ENCODE assay signal across 10 cellular contexts in the genomic region with DNA sequence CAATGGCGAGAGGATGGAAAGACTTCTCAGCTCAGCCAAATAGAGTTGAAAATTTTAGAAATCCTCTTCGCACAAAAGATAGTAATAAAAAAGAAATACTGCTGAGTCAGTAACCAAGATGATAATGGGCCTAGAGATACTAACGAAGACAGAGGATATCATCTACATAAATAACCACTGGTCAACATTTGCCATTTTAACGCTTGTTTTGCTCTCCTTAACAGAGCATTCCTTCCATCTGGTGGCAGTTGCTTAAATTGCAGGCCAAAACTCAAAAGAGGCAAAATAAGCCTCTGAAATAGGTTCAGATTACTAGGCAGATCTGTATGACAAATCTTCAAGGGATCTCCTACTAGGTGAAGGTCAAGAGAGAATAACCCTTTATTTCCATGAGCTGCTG. TPM values are rescaled to one million over a fixed set of nuclear protein-coding genes. Genes with fewer than 3 reads are reported as not detected.
DNase-seq lines count a peak whose midpoint lies in the region; TF ChIP-seq lines count a peak whose summit lies in the region.
"Had no signal": no experiment of that assay in that cellular context is flagged by ENCODE, and none has a peak within 500 bp of the region (broad histone marks: within the 10 kb centered on the region; RNA-seq: fewer than 3 reads in every experiment).

No MANE protein-coding gene starts in this region.

- no peak for TF ChIP-seq EP300 in esophagus muscularis mucosa (IDR thresholded peaks at IDR 0.05)

- H2AK5ac ChIP-seq in trophoblast cell (ENCODE audit: low read length), result no peak overlapping the region

- WGBS in trophoblast cell (ENCODE audit: extremely low coverage, insufficient coverage, insufficient read length), result no CpG with 5 or more reads among the region's 4 CpGs
- 66% methylated on average over 4 of the region's 4 CpGs for WGBS in prostate gland
- WGBS in esophagus muscularis mucosa, result 67% methylated on average over 4 of the region's 4 CpGs

- H3K4me3 ChIP-seq in Loucy (ENCODE audit: low read length, poor library complexity, severe bottlenecking) (no peak overlapping the region), choroid plexus epithelial cell (ENCODE audit: low read depth, low read length) (no peak overlapping the region), trophoblast cell (ENCODE audit: low read depth, low read length) (no peak overlapping the region), prostate gland (no peak overlapping the region), esophagus muscularis mucosa (no peak overlapping the region)

- no peak overlapping the region for H3K18ac ChIP-seq in trophoblast cell (ENCODE audit: low read length)

- H3K27ac ChIP-seq in trophoblast cell (ENCODE audit: low read depth, low read length), result no peak overlapping the region
- H3K27ac ChIP-seq in prostate gland, result no peak overlapping the region
- no peak overlapping the region for H3K27ac ChIP-seq in esophagus muscularis mucosa (replicated peaks in 1 of 4)

- H3K14ac ChIP-seq in trophoblast cell (ENCODE audit: low read length), result no peak overlapping the region

- TF ChIP-seq POLR2A in prostate gland (IDR thresholded peaks at IDR 0.05) (no peak), esophagus muscularis mucosa (IDR thresholded peaks at IDR 0.05; ENCODE audit: low read depth) (no peak)

- H2AFZ ChIP-seq in Loucy (ENCODE audit: low read length), result no peak overlapping the region
- no peak overlapping the region for H2AFZ ChIP-seq in trophoblast cell (ENCODE audit: insufficient read depth, low read length, poor library complexity)

- H3K9me2 ChIP-seq in Loucy (replicated peaks; ENCODE audit: low read depth, low read length), result no peaks in the 10 kb centered on the region

- no peak overlapping the region for H2BK5ac ChIP-seq in trophoblast cell (ENCODE audit: low read depth, low read length, poor library complexity)

- no peaks in the 10 kb centered on the region for H4K20me1 ChIP-seq in Loucy (ENCODE audit: insufficient read depth, low read length, poor library complexity, severe bottlenecking)

- H4K8ac ChIP-seq in trophoblast cell (ENCODE audit: low read depth, low read length), result no peak overlapping the region

- H2BK12ac ChIP-seq in trophoblast cell (ENCODE audit: low read length), result no peak overlapping the region

- DNase-seq in DMS53 (lab: John Stamatoyannopoulos, UW), result peak; percentile 67
- no peak for DNase-seq in DMS53 treated with DMSO at 0.1 percent for 48 hours (lab: John Stamatoyannopoulos, UW; ENCODE audit: unreplicated experiment)
- peak; percentile 60 for DNase-seq in choroid plexus epithelial cell (ENCODE audit: low read depth)
- DNase-seq in trophoblast cell, result peak; percentile 3 to 48
- no peak for DNase-seq in prostate gland (ENCODE audit: low spot score)
- DNase-seq in MV-4-11 (lab: John Stamatoyannopoulos, UW), result no peak
- no peak for DNase-seq in esophagus muscularis mucosa (ENCODE audit: extremely low spot score)
- DNase-seq: activated B cell treated with CpG ODN at 0.5 μM for 24 hours, hypothalamus had no signal

- H4K91ac ChIP-seq in trophoblast cell (ENCODE audit: low read depth, low read length), result no peak overlapping the region

- intact Hi-C loops in prostate gland (cut with DNase I) (no loop called here), esophagus muscularis mucosa (cut with DNase I) (no loop called here)

- H3K27me3 ChIP-seq in Loucy (ENCODE audit: insufficient read depth, low read length, poor library complexity, severe bottlenecking) (no peaks in the 10 kb centered on the region), trophoblast cell (ENCODE audit: insufficient read depth, low read length) (no peaks in the 10 kb centered on the region), prostate gland (replicated peaks; ENCODE audit: insufficient read depth) (no peaks in the 10 kb centered on the region), esophagus muscularis mucosa (no peaks in the 10 kb centered on the region)

- H3K4me2 ChIP-seq in Loucy (ENCODE audit: low read depth, low read length, poor library complexity, severe bottlenecking), result no peak overlapping the region
- H3K4me2 ChIP-seq in trophoblast cell (ENCODE audit: low read length), result no peak overlapping the region

- no peak overlapping the region for H2BK120ac ChIP-seq in trophoblast cell (ENCODE audit: insufficient read depth, low read length, poor library complexity)

- H3F3A ChIP-seq in Loucy (ENCODE audit: low read depth), result no peaks in the 10 kb centered on the region

- H3K79me2 ChIP-seq in Loucy (ENCODE audit: insufficient read depth, low read length) (no peaks in the 10 kb centered on the region), trophoblast cell (ENCODE audit: control insufficient read depth, insufficient read depth, low read length, poor library complexity) (no peaks in the 10 kb centered on the region)

- H3K4ac ChIP-seq in trophoblast cell (ENCODE audit: low read depth, low read length), result no peak overlapping the region

- no peaks in the 10 kb centered on the region for H3K79me1 ChIP-seq in trophoblast cell (ENCODE audit: low read length)

- TF ChIP-seq CTCF in Loucy (conservative IDR thresholded peaks at IDR 0.05; ENCODE audit: low read length), result peak; percentile 49
- TF ChIP-seq CTCF in choroid plexus epithelial cell (conservative IDR thresholded peaks at IDR 0.05; ENCODE audit: low read depth, low read length), result peak; percentile 68
- peak in 1 of 4 experiments; percentile 44 for TF ChIP-seq CTCF in prostate gland (IDR thresholded peaks at IDR 0.05)
- TF ChIP-seq CTCF in esophagus muscularis mucosa (IDR thresholded peaks at IDR 0.05), result peak in 1 of 3 experiments; percentile 15

- H3K4me1 ChIP-seq in Loucy (ENCODE audit: insufficient read depth, low read length, poor library complexity, severe bottlenecking) (no peaks in the 10 kb centered on the region), trophoblast cell (ENCODE audit: control insufficient read depth in 1 of 2, insufficient read depth in 2 of 2, low read length in 2 of 2) (no peaks in the 10 kb centered on the region), prostate gland (replicated peaks) (no peaks in the 10 kb centered on the region), esophagus muscularis mucosa (no peaks in the 10 kb centered on the region)

- no peak overlapping the region for H3K9ac ChIP-seq in Loucy (ENCODE audit: low read depth, low read length, poor library complexity, severe bottlenecking)
- H3K9ac ChIP-seq in trophoblast cell (ENCODE audit: low read length), result no peak overlapping the region

- H4K12ac ChIP-seq in trophoblast cell (ENCODE audit: low read depth, low read length), result no peak overlapping the region

- H3K9me3 ChIP-seq in Loucy (ENCODE audit: insufficient read depth, low read depth, low read length), result no peaks in the 10 kb centered on the region
- no peaks in the 10 kb centered on the region for H3K9me3 ChIP-seq in trophoblast cell (ENCODE audit: insufficient read depth, low read depth, low read length)
- H3K9me3 ChIP-seq in prostate gland, result no peaks in the 10 kb centered on the region
- peaks cover 0 to 5% (median 2%) of the 10 kb centered on the region in 4 donors for H3K9me3 ChIP-seq in esophagus muscularis mucosa

- H3K36me3 ChIP-seq in Loucy (ENCODE audit: insufficient read depth, low read length), result no peaks in the 10 kb centered on the region
- no peaks in the 10 kb centered on the region for H3K36me3 ChIP-seq in trophoblast cell (ENCODE audit: control insufficient read depth in 1 of 2, insufficient read depth in 2 of 2, low read length in 2 of 2)
- no peaks in the 10 kb centered on the region for H3K36me3 ChIP-seq in prostate gland
- peaks cover 0 to 3% (median 0%) of the 10 kb centered on the region in 4 donors for H3K36me3 ChIP-seq in esophagus muscularis mucosa

- H3K23ac ChIP-seq in trophoblast cell (ENCODE audit: low read length), result no peak overlapping the region

RNA-seq across cellular contexts. Expression of a gene that starts 51.7 kb away (rescaled TPM):
- polyA plus RNA-seq in trophoblast cell (2013), result 0.10 TPM in 2 replicates
- total RNA-seq in prostate gland (10 to 100 TPM in 1 of 2 donors, under 1 TPM in 1; 0.32 to 27.9 TPM), esophagus muscularis mucosa (under 1 TPM in 3 of 4 donors, not detected in 1; 0.33 to 0.83 (median 0.39) TPM)

Comparison
In these comparisons a context has a peak if more than half of its experiments do, and no peak if none do; other contexts are left out.
1. DNase-seq: peak in DMS53 (single experiment), choroid plexus epithelial cell (single experiment) and trophoblast cell (2 of 2); none in DMS53 treated with DMSO at 0.1 percent for 48 hours (single experiment), prostate gland (single experiment), MV-4-11 (single experiment) and esophagus muscularis mucosa (single experiment).